In genomic region chr12:82028772-82029171, GRCh38 we compare ENCODE assay signal across 7 cellular contexts.
"Had no signal": no experiment of that assay in that cellular context is flagged by ENCODE, and none has a peak within 500 bp of the region (broad histone marks: within the 10 kb centered on the region; RNA-seq: fewer than 3 reads in every experiment).

No MANE protein-coding gene starts in this region.

- H3K9me3 ChIP-seq: HAP-1 had no signal

- H3K4me1 ChIP-seq: HAP-1 had no signal

- H3K4me3 ChIP-seq: GM23248, HAP-1 had no signal

- H3K9ac ChIP-seq: GM23248 had no signal

- H2AFZ ChIP-seq: GM23248 had no signal

- ATAC-seq: HCT116 had no signal

- H3K36me3 ChIP-seq: HAP-1 had no signal

- H3K27ac ChIP-seq: GM23248 had no signal

- DNase-seq: GM23248, GOT3, H7, HFFc6, KG1 had no signal
